22 cellular contexts compared by ENCODE assay signal in genomic region chr14:42407153-42407552, GRCh38.
DNase-seq lines count a peak whose midpoint lies in the region; ATAC-seq and TF ChIP-seq lines count a peak whose summit lies in the region.
"Had no signal": no experiment of that assay in that cellular context is flagged by ENCODE, and none has a peak within 500 bp of the region (broad histone marks: within the 10 kb centered on the region; RNA-seq: fewer than 3 reads in every experiment).

No MANE protein-coding gene starts in this region.

- H3K9me3 ChIP-seq in MM.1S (replicated peaks; ENCODE audit: insufficient read depth, low read length): no peaks in the 10 kb centered on the region
- H3K9me3 ChIP-seq: BE2C, upper lobe of left lung had no signal

- H3K79me2 ChIP-seq in MM.1S (ENCODE audit: low read length): no peaks in the 10 kb centered on the region

- H3K4me2 ChIP-seq in MM.1S (ENCODE audit: low read depth, low read length): peak overlapping the region; percentile 43; the same call in 1 of the 2 replicates

- peak; percentile 23 for DNase-seq in MM.1S
- DNase-seq in HuH-7 (ENCODE audit: low spot score): no peak
- no peak for DNase-seq in central memory CD4-positive, alpha-beta T cell
- DNase-seq in HUDEP-2 (lab: John Stamatoyannopoulos, UW; ENCODE audit: unreplicated experiment in 76 of 76): no peak
- DNase-seq: activated CD4-positive, alpha-beta T cell treated with anti-CD3 and anti-CD28 coated beads, Interleukin-2, amount 10 ng/mL, durations not matched to agents 7 days and 5 days; activated naive CD4-positive, alpha-beta T cell treated with anti-CD3 and anti-CD28 coated beads, Interleukin-2, amount 10 ng/mL, durations not matched to agents 7 days and 5 days; activated T-cell treated with anti-CD3 and anti-CD28 coated beads, Interleukin-2, amount 50 U/mL, for 72 hours; amniotic stem cell; BE2C; DMS153; effector CD8-positive, alpha-beta T cell; foreskin fibroblast; H9; mammary epithelial cell; OCI-M1; stimulated activated CD8-positive, alpha-beta memory T cell treated with anti-CD3 and anti-CD28 coated beads, Interleukin-4, amount 100 ng/mL, for 48 hours; upper lobe of left lung had no signal

- H3F3A ChIP-seq in MM.1S (ENCODE audit: insufficient read depth, low read length): no peaks in the 10 kb centered on the region

- H3K4me3 ChIP-seq in MM.1S (ENCODE audit: low read length): no peak overlapping the region
- H3K4me3 ChIP-seq: upper lobe of left lung had no signal

- peak; percentile 79 for ATAC-seq in GM18511 (IDR thresholded peaks at IDR 0.05; ENCODE audit: unreplicated experiment)
- peak; percentile 78 for ATAC-seq in GM21515 (IDR thresholded peaks at IDR 0.05; ENCODE audit: unreplicated experiment)
- peak; percentile 62 for ATAC-seq in HG02973 (IDR thresholded peaks at IDR 0.05; ENCODE audit: unreplicated experiment)
- ATAC-seq in GM21367 (IDR thresholded peaks at IDR 0.05; ENCODE audit: unreplicated experiment): no peak
- ATAC-seq: activated T-cell treated with anti-CD3 and anti-CD28 coated beads, Interleukin-2, amount 50 U/mL, for 72 hours had no signal

- H3K9me2 ChIP-seq in MM.1S (replicated peaks; ENCODE audit: insufficient read depth, low read length): no peaks in the 10 kb centered on the region

- H3K36me3 ChIP-seq in MM.1S (replicated peaks; ENCODE audit: insufficient read depth, low read length): no peaks in the 10 kb centered on the region
- H3K36me3 ChIP-seq: BE2C, upper lobe of left lung had no signal

- no peak overlapping the region for H3K9ac ChIP-seq in MM.1S (ENCODE audit: low read length)

- H2AFZ ChIP-seq in MM.1S (ENCODE audit: low read length): no peak overlapping the region

- no peaks in the 10 kb centered on the region for H3K27me3 ChIP-seq in MM.1S (replicated peaks; ENCODE audit: insufficient read depth, low read length)
- H3K27me3 ChIP-seq: BE2C, upper lobe of left lung had no signal

- H4K20me1 ChIP-seq in MM.1S (ENCODE audit: insufficient read depth, low read length): no peaks in the 10 kb centered on the region

- no peak for TF ChIP-seq CTCF in MM.1S (IDR thresholded peaks at IDR 0.05; ENCODE audit: low read length)

- H3K4me1 ChIP-seq in MM.1S (ENCODE audit: low read length): peaks cover 12% of the 10 kb centered on the region; the same call in 1 of the 2 replicates
- H3K4me1 ChIP-seq: BE2C, upper lobe of left lung had no signal

- H3K27ac ChIP-seq in MM.1S (ENCODE audit: low read length): peak overlapping the region; percentile 27; the same call in 1 of the 2 replicates
- H3K27ac ChIP-seq: upper lobe of left lung, VCaP had no signal
